ENCODE assay signal across 1 cellular context in genomic region chr15:74795961-74796625, GRCh38.
TF ChIP-seq lines count a peak whose summit lies in the region.

No MANE protein-coding gene starts in this region.

TF ChIP-seq in HEK293, 187 proteins besides CTCF, POLR2A, EP300 and RAD21 (continued from another document):
- TF ChIP-seq ELK4 (IDR thresholded peaks at IDR 0.05; ENCODE audit: borderline replicate concordance, low read depth, low read length) (no peak), ZXDB (tag by site-specific recombination; IDR thresholded peaks at IDR 0.05) (no peak), KLF8 (tag by site-specific recombination; IDR thresholded peaks at IDR 0.05) (no peak), ZNF639 (tag by site-specific recombination; IDR thresholded peaks at IDR 0.05) (no peak), TRIM28 (IDR thresholded peaks at IDR 0.05; ENCODE audit: borderline replicate concordance, low read length) (no peak)
TF ChIP-seq in HEK293: peak in this region for 3.
